In the genomic region with DNA sequence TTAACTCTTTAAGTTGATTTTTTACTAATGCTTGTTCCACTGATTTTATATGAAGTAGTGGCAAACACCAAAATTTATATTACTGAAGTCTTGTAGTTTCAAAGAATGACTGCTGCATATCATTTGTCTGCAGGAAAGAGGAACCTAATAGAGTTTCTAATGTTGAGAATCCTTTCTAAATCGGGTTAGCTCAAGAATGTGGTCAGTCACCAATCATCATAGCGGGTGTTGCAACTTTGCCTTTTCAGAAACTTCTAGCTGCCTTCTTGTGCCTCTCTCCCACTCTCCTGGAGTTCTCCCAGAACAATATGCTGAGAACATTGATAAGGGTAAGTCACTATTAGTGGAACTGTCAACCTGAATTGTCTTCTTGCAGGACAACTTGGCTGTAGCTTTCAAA, we compare ENCODE assay signal across 16 cellular contexts.
DNase-seq lines count a peak whose midpoint lies in the region; ATAC-seq, FAIRE-seq and TF ChIP-seq lines count a peak whose summit lies in the region.
"Had no signal": no experiment of that assay in that cellular context is flagged by ENCODE, and none has a peak within 500 bp of the region (broad histone marks: within the 10 kb centered on the region; RNA-seq: fewer than 3 reads in every experiment).

No MANE protein-coding gene starts in this region.

- no peaks in the 10 kb centered on the region for H3K27me3 ChIP-seq in neutrophil
- H3K27me3 ChIP-seq: hepatocyte, right lobe of liver had no signal

- DNase-seq in KBM-7 (peak; percentile 37), SIG-M5 treated with dmso at 0.1 percent for 504 hours (lab: John Stamatoyannopoulos, UW; ENCODE audit: unreplicated experiment) (peak; percentile 90), caudate nucleus (lab: John Stamatoyannopoulos, UW) (no peak), coronary artery (ENCODE audit: low spot score) (no peak), Ammon's horn (ENCODE audit: low spot score) (no peak), kidney (no peak)
- DNase-seq: activated CD8-positive, alpha-beta T cell treated with anti-CD3 and anti-CD28 coated beads, Interleukin-2, amount 10 ng/mL, durations not matched to agents 7 days and 5 days; activated naive CD8-positive, alpha-beta T cell treated with anti-CD3 and anti-CD28 coated beads, Interleukin-2, amount 50 U/mL, for 24 hours; NCI-H187; NCI-H446 treated with DMSO at 0.1 percent for 48 hours; right lobe of liver; stimulated activated CD4-positive, alpha-beta T cell treated with anti-CD3 and anti-CD28 coated beads, Interleukin-1b, Interleukin-23, amount 100 ng/mL, for 48 hours; SW 1271 had no signal

- TF ChIP-seq CTCF in neutrophil (IDR thresholded peaks at IDR 0.05), result no peak
- no peak for TF ChIP-seq CTCF in coronary artery (IDR thresholded peaks at IDR 0.05)
- TF ChIP-seq CTCF in kidney (IDR thresholded peaks at IDR 0.05; ENCODE audit: borderline replicate concordance, extremely low read depth, insufficient read depth), result no peak

- intact Hi-C loops in kidney (cut with DNase I), result no loop called here

- peak; percentile 41 for ATAC-seq in GM18519 (IDR thresholded peaks at IDR 0.05; ENCODE audit: low FRiP score, unreplicated experiment)
- ATAC-seq: activated CD8-positive, alpha-beta T cell treated with anti-CD3 and anti-CD28 coated beads, Interleukin-2, amount 10 ng/mL, durations not matched to agents 7 days and 5 days; activated naive CD8-positive, alpha-beta T cell treated with anti-CD3 and anti-CD28 coated beads, Interleukin-2, amount 50 U/mL, for 24 hours had no signal

- H3K4me3 ChIP-seq in neutrophil (ENCODE audit: low read depth in 1 of 2, low read length in 1 of 2) (peak overlapping the region in 1 of 2 experiments; percentile 18), coronary artery (no peak overlapping the region), kidney (ENCODE audit: low read length in 2 of 2) (no peak overlapping the region)
- H3K4me3 ChIP-seq: hepatocyte, right lobe of liver had no signal

- H3K9ac ChIP-seq in kidney (ENCODE audit: low read length in 2 of 2), result no peak overlapping the region

- H3K4me1 ChIP-seq in neutrophil (ENCODE audit: control insufficient read depth in 1 of 2, insufficient read depth in 1 of 2, low read depth in 1 of 2, low read length in 1 of 2) (peaks cover 52 to 60% of the 10 kb centered on the region in 2 experiments), kidney (ENCODE audit: control insufficient read depth in 1 of 2, insufficient read depth in 1 of 2, low read depth in 1 of 2, low read length in 2 of 2) (no peaks in the 10 kb centered on the region)
- H3K4me1 ChIP-seq: right lobe of liver had no signal

- H3K27ac ChIP-seq in neutrophil (peak overlapping the region; percentile 70), caudate nucleus (ENCODE audit: low read depth, low read length) (no peak overlapping the region), coronary artery (no peak overlapping the region), kidney (ENCODE audit: low read depth in 2 of 2, low read length in 2 of 2) (no peak overlapping the region)
- H3K27ac ChIP-seq: hepatocyte, right lobe of liver had no signal

- no peak for FAIRE-seq in kidney (lab: Jason Lieb, UNC)

- H3K36me3 ChIP-seq in neutrophil (no peaks in the 10 kb centered on the region), kidney (ENCODE audit: control insufficient read depth in 1 of 2, insufficient read depth in 2 of 2, low read length in 2 of 2) (no peaks in the 10 kb centered on the region)
- H3K36me3 ChIP-seq: right lobe of liver had no signal

- H3K9me3 ChIP-seq in neutrophil (no peaks in the 10 kb centered on the region), kidney (ENCODE audit: control insufficient read depth in 1 of 2, low read length in 2 of 2) (no peaks in the 10 kb centered on the region)
- H3K9me3 ChIP-seq: right lobe of liver had no signal

- in situ Hi-C loops in KBM-7 (cut with MboI; ENCODE audit: low pct_unique_long_range_greater_than_20kb, low sequenced_read_pairs), result no loop called here

Comparison
In these comparisons a context has a peak if more than half of its experiments do, and no peak if none do; other contexts are left out.
1. DNase-seq: peak in KBM-7 (single experiment) and SIG-M5 treated with dmso at 0.1 percent for 504 hours (single experiment); none in caudate nucleus (0 of 61), coronary artery (single experiment), Ammon's horn (single experiment) and kidney (single experiment).